ENCODE assay signal across 13 cellular contexts in the genomic region with DNA sequence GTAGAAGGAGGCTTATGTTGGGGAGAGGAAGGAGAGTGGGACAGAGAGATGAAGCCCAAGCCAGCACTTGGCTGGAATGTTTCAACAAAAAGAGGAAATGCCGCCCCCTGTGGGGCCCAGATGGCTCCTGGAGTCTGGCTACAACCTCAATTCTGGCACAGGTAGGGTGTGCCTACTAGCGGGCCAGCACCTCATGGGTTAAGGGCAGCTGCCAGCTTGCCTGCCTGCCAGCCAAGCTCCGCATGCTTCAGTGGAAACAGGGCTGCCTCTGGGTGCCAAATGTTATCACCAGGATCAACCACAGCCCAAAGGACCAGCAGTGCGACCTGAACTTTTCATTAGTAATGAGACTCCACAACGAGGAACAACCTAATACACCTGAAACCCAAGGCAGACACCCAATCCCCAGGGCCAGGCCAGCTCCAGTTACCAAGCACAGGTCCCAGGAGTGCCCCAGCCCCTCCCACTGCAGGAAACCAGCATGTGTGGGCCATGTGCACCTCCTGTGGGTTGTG. TPM values are rescaled to one million over a fixed set of nuclear protein-coding genes. Genes with fewer than 3 reads are reported as not detected.
DNase-seq lines count a peak whose midpoint lies in the region; ATAC-seq and TF ChIP-seq lines count a peak whose summit lies in the region.
"Had no signal": no experiment of that assay in that cellular context is flagged by ENCODE, and none has a peak within 500 bp of the region (broad histone marks: within the 10 kb centered on the region; RNA-seq: fewer than 3 reads in every experiment).

No MANE protein-coding gene starts in this region.

- H3K4me3 ChIP-seq in HUES48 (ENCODE audit: low read depth, low read length), result no peak overlapping the region
- H3K4me3 ChIP-seq: testis had no signal

- no peaks in the 10 kb centered on the region for H3K36me3 ChIP-seq in HUES48 (ENCODE audit: control insufficient read depth, insufficient read depth, low read length)

- ATAC-seq in T-helper 17 cell, result peak; percentile 18
- no peak for ATAC-seq in CD4-positive, alpha-beta T cell (ENCODE audit: poor library complexity)

- H3K36me3 Mint-ChIP-seq in T-helper 17 cell (ENCODE audit: low read depth), result peaks cover 3% of the 10 kb centered on the region
- H3K36me3 Mint-ChIP-seq in CD4-positive, alpha-beta T cell (ENCODE audit: low read depth), result no peaks in the 10 kb centered on the region

- TF ChIP-seq CTCF in CD4-positive, alpha-beta T cell (IDR thresholded peaks at IDR 0.05), result no peak

- no peaks in the 10 kb centered on the region for H3K9me3 Mint-ChIP-seq in CD4-positive, alpha-beta T cell
- H3K9me3 Mint-ChIP-seq: mesothelial cell of epicardium; T-helper 2 cell treated with Interferon-gamma antibody and Interleukin-4, amounts not matched to agents 5 μg/mL and 100 μg/mL, for 36 hours had no signal

- POLR2A ChIA-PET in CD4-positive, alpha-beta T cell (lab: Charles Lee), result no interaction called here

- H3K4me3 Mint-ChIP-seq in T-helper 17 cell, result no peak overlapping the region
- H3K4me3 Mint-ChIP-seq in CD4-positive, alpha-beta T cell, result no peak overlapping the region
- H3K4me3 Mint-ChIP-seq: mesothelial cell of epicardium; T-helper 2 cell treated with Interferon-gamma antibody and Interleukin-4, amounts not matched to agents 5 μg/mL and 100 μg/mL, for 36 hours had no signal

- peak overlapping the region; percentile 22 for H3K27ac ChIP-seq in HUES48 (ENCODE audit: low read depth, low read length)
- H3K27ac ChIP-seq in CD4-positive, alpha-beta T cell (ENCODE audit: low read depth, low read length), result no peak overlapping the region
- H3K27ac ChIP-seq: testis had no signal

- no peak overlapping the region for H3K9ac ChIP-seq in HUES48 (ENCODE audit: low read depth, low read length)

- intact Hi-C loops in CD4-positive, alpha-beta T cell (cut with DNase I, micrococcal nuclease), result no loop called here

- H3K9me3 ChIP-seq in HUES48 (ENCODE audit: control insufficient read depth, insufficient read depth, low read length) (no peaks in the 10 kb centered on the region), T-helper 17 cell (ENCODE audit: control insufficient read depth, low read length, poor library complexity, severe bottlenecking) (no peaks in the 10 kb centered on the region)
- H3K9me3 ChIP-seq in CD4-positive, alpha-beta T cell (ENCODE audit: control insufficient read depth, low read length), result no peaks in the 10 kb centered on the region
- H3K9me3 ChIP-seq: testis had no signal

- no peak overlapping the region for H3K27ac Mint-ChIP-seq in T-helper 17 cell
- H3K27ac Mint-ChIP-seq in CD4-positive, alpha-beta T cell, result no peak overlapping the region
- H3K27ac Mint-ChIP-seq: mesothelial cell of epicardium; T-helper 2 cell treated with Interferon-gamma antibody and Interleukin-4, amounts not matched to agents 5 μg/mL and 100 μg/mL, for 36 hours had no signal

- H3K4me1 Mint-ChIP-seq in T-helper 17 cell, result peaks cover 10% of the 10 kb centered on the region
- H3K4me1 Mint-ChIP-seq in CD4-positive, alpha-beta T cell (ENCODE audit: low read depth), result no peaks in the 10 kb centered on the region

- DNase-seq in D341Med (ENCODE audit: low spot score) (peak; percentile 60), T-helper 17 cell (no peak), iPS-NIHi7 (ENCODE audit: extremely low spot score) (peak; percentile 68), NCI-H226 (no peak), RPMI8226 (no peak), NCI-H2227 treated with DMSO at 0.1 percent for 48 hours (lab: John Stamatoyannopoulos, UW) (no peak)
- DNase-seq in CD4-positive, alpha-beta T cell, result no peak
- DNase-seq: activated gamma-delta T cell treated with Interleukin-2 at 50 U/mL for 16 hours, testis had no signal

- CTCF ChIA-PET in CD4-positive, alpha-beta T cell (lab: Charles Lee), result interaction anchor here (1.5 kb wide), 1 partner anchor 26 kb away, joined by 3 read pairs; a partner anchor contains a TSS

- H3K27me3 ChIP-seq in HUES48 (ENCODE audit: control insufficient read depth, insufficient read depth, low read length), result no peaks in the 10 kb centered on the region
- H3K27me3 ChIP-seq in CD4-positive, alpha-beta T cell (ENCODE audit: control insufficient read depth, insufficient read depth, low read length), result no peaks in the 10 kb centered on the region
- H3K27me3 ChIP-seq: testis had no signal

- no peaks in the 10 kb centered on the region for H3K27me3 Mint-ChIP-seq in T-helper 17 cell
- H3K27me3 Mint-ChIP-seq in CD4-positive, alpha-beta T cell, result no peaks in the 10 kb centered on the region

- peaks cover 36% of the 10 kb centered on the region for H3K4me1 ChIP-seq in HUES48 (ENCODE audit: control insufficient read depth, insufficient read depth, low read length)
- H3K4me1 ChIP-seq: testis had no signal

RNA-seq across cellular contexts. Expression of a gene that starts 11.3 kb away (rescaled TPM):
- total RNA-seq in T-helper 17 cell, result 1 to 10 TPM; 4.8 to 5.8 TPM
- 1 to 10 TPM; 2.6 to 3.8 TPM for total RNA-seq in CD4-positive, alpha-beta T cell

RNA-seq across cellular contexts. Expression of a gene that starts 18.3 kb away (rescaled TPM):
- not detected for total RNA-seq in T-helper 17 cell
- not detected for total RNA-seq in CD4-positive, alpha-beta T cell
- total RNA-seq: endothelial cell of umbilical vein had no signal

RNA-seq across cellular contexts. Expression of a gene that starts 25.9 kb away (rescaled TPM):
- total RNA-seq in T-helper 17 cell, result 10 to 100 TPM; 14.2 to 22.5 TPM
- total RNA-seq in CD4-positive, alpha-beta T cell, result 1 to 10 TPM; 7.5 to 7.9 TPM

RNA-seq across cellular contexts. Expression of a gene that starts 46.6 kb away (rescaled TPM):
- 10 to 100 TPM; 69.5 to 78.3 TPM for total RNA-seq in T-helper 17 cell
- total RNA-seq in CD4-positive, alpha-beta T cell, result 10 to 100 TPM; 50.1 to 54.0 TPM

Comparison
In these comparisons a context has a peak if more than half of its experiments do, and no peak if none do; other contexts are left out.
1. DNase-seq: peak in D341Med (single experiment) and iPS-NIHi7 (single experiment); none in T-helper 17 cell (0 of 3), NCI-H226 (single experiment), RPMI8226 (single experiment), CD4-positive, alpha-beta T cell (0 of 10) and NCI-H2227 treated with DMSO at 0.1 percent for 48 hours (single experiment).